In genomic region chr1:175148068-175148467, GRCh38 we compare ENCODE assay signal across 28 cellular contexts.
"Had no signal": no experiment of that assay in that cellular context is flagged by ENCODE, and none has a peak within 500 bp of the region (broad histone marks: within the 10 kb centered on the region; RNA-seq: fewer than 3 reads in every experiment).

No MANE protein-coding gene starts in this region.

- H3K27ac ChIP-seq: brain microvascular endothelial cell, coronary artery, dorsolateral prefrontal cortex, esophagus muscularis mucosa, foreskin keratinocyte, gastrocnemius medialis, heart left ventricle had no signal

- H3K27ac Mint-ChIP-seq: activated CD8-positive, alpha-beta T cell treated with anti-CD3 and anti-CD28 coated beads for 36 hours; activated naive CD8-positive, alpha-beta T cell; activated T-helper 17 cell treated with anti-CD3 and anti-CD28 coated beads, Interleukin-2, amount 50 U/mL, for 72 hours; dendritic cell treated with granulocyte-macrophage colony-stimulating factor and Interleukin-4, amounts not matched to agents 40 ng/mL and 50 ng/mL, for 4 days; effector memory CD8-positive, alpha-beta T cell had no signal

- H3K9me3 Mint-ChIP-seq: activated CD8-positive, alpha-beta T cell treated with anti-CD3 and anti-CD28 coated beads for 36 hours; activated T-cell treated with anti-CD3 and anti-CD28 coated beads, Interleukin-2, amount 50 U/mL, for 4 hours; activated T-helper 17 cell treated with anti-CD3 and anti-CD28 coated beads, Interleukin-2, amount 50 U/mL, for 72 hours; central memory CD8-positive, alpha-beta T cell; dendritic cell treated with granulocyte-macrophage colony-stimulating factor and Interleukin-4, amounts not matched to agents 40 ng/mL and 50 ng/mL, for 4 days; effector memory CD8-positive, alpha-beta T cell had no signal

- ATAC-seq: activated CD8-positive, alpha-beta T cell treated with anti-CD3 and anti-CD28 coated beads for 36 hours; activated T-cell treated with anti-CD3 and anti-CD28 coated beads, Interleukin-2, amount 50 U/mL, for 4 hours; activated T-helper 17 cell treated with anti-CD3 and anti-CD28 coated beads, Interleukin-2, amount 50 U/mL, for 72 hours; effector memory CD8-positive, alpha-beta T cell; foreskin keratinocyte; gastrocnemius medialis; heart left ventricle had no signal

- H3K4me3 Mint-ChIP-seq: activated CD8-positive, alpha-beta T cell treated with anti-CD3 and anti-CD28 coated beads for 36 hours; activated naive CD8-positive, alpha-beta T cell; activated T-cell treated with anti-CD3 and anti-CD28 coated beads, Interleukin-2, amount 50 U/mL, for 4 hours; activated T-helper 17 cell treated with anti-CD3 and anti-CD28 coated beads, Interleukin-2, amount 50 U/mL, for 72 hours; central memory CD8-positive, alpha-beta T cell; dendritic cell treated with granulocyte-macrophage colony-stimulating factor and Interleukin-4, amounts not matched to agents 40 ng/mL and 50 ng/mL, for 4 days; effector memory CD8-positive, alpha-beta T cell had no signal

- H3K36me3 ChIP-seq: brain microvascular endothelial cell, esophagus muscularis mucosa, gastrocnemius medialis, heart left ventricle had no signal

- H3K27me3 ChIP-seq: brain microvascular endothelial cell, esophagus muscularis mucosa, gastrocnemius medialis had no signal

- H3K9me3 ChIP-seq: esophagus muscularis mucosa, gastrocnemius medialis, heart left ventricle had no signal

- H3K4me1 Mint-ChIP-seq: activated T-helper 17 cell treated with anti-CD3 and anti-CD28 coated beads, Interleukin-2, amount 50 U/mL, for 72 hours had no signal

- H3K36me3 Mint-ChIP-seq: activated naive CD8-positive, alpha-beta T cell had no signal

- H3K4me3 ChIP-seq: coronary artery, dorsolateral prefrontal cortex, esophagus muscularis mucosa, gastrocnemius medialis, heart left ventricle had no signal

- DNase-seq: activated CD4-positive, alpha-beta T cell treated with anti-CD3 and anti-CD28 coated beads for 48 hours; activated CD4-positive, alpha-beta T cell treated with anti-CD3 and anti-CD28 coated beads, Interleukin-2, amount 50 U/mL, for 1 hour; activated CD4-positive, alpha-beta T cell treated with anti-CD3 and anti-CD28 coated beads, Interleukin-2, amount 50 U/mL, for 48 hours; activated CD4-positive, CD25-positive, alpha-beta regulatory T cell; activated CD8-positive, alpha-beta memory T cell treated with anti-CD3 and anti-CD28 coated beads for 24 hours; activated CD8-positive, alpha-beta T cell treated with anti-CD3 and anti-CD28 coated beads for 36 hours; activated effector memory CD4-positive, alpha-beta T cell treated with Interleukin-2 at 50 U/mL for 16 hours; activated gamma-delta T cell treated with Interleukin-2 at 50 U/mL for 16 hours; activated naive CD4-positive, alpha-beta T cell treated with anti-CD3 and anti-CD28 coated beads, Interleukin-2, amount 50 U/mL, for 16 hours; activated naive CD4-positive, alpha-beta T cell treated with Interleukin-2 at 50 U/mL for 16 hours; activated T-cell treated with anti-CD3 and anti-CD28 coated beads, Interleukin-2, amount 50 U/mL, for 4 hours; amniotic stem cell; anterior cingulate cortex; brain microvascular endothelial cell; dorsolateral prefrontal cortex; effector memory CD8-positive, alpha-beta T cell; erythroblast; foreskin keratinocyte; gastrocnemius medialis; glutamatergic neuron; heart left ventricle; T-helper 2 cell had no signal
